ENCODE assay signal across 21 cellular contexts in the genomic region with DNA sequence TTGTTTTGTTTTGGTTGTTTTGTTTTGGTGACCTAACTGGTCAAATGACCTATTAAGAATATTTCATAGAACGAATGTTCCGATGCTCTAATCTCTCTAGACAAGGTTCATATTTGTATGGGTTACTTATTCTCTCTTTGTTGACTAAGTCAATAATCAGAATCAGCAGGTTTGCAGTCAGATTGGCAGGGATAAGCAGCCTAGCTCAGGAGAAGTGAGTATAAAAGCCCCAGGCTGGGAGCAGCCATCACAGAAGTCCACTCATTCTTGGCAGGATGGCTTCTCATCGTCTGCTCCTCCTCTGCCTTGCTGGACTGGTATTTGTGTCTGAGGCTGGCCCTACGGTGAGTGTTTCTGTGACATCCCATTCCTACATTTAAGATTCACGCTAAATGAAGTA. TPM values are rescaled to one million over a fixed set of nuclear protein-coding genes. Genes with fewer than 3 reads are reported as not detected.
"Had no signal": no experiment of that assay in that cellular context is flagged by ENCODE, and none has a peak within 500 bp of the region (broad histone marks: within the 10 kb centered on the region; RNA-seq: fewer than 3 reads in every experiment).

A gene (plus strand): TSS at position 250 of the 400 bp plus-strand sequence. CDS start 26 bp downstream, at position 276.

- H3K36me3 ChIP-seq: adrenal gland, lower lobe of right lung, upper lobe of left lung had no signal

- H3K36me3 Mint-ChIP-seq: mesothelial cell of epicardium; naive thymus-derived CD8-positive, alpha-beta T cell; stimulated activated effector memory CD8-positive, alpha-beta T cell treated with anti-CD3 and anti-CD28 coated beads, Interleukin-12 subunit alpha, Interleukin-12 subunit beta, amount 100 ng/mL, for 72 hours had no signal

- H3K4me3 Mint-ChIP-seq: activated B cell treated with CpG ODN at 0.5 μM for 24 hours; activated CD4-positive, alpha-beta T cell treated with anti-CD3 and anti-CD28 coated beads, Interleukin-2, amount 10 ng/mL, durations not matched to agents 24 days and 14 days; activated T-helper 1 cell treated with anti-CD3 and anti-CD28 coated beads, Interleukin-12 subunit alpha, Interleukin-12 subunit beta, Interleukin-2, Interleukin-4 antibody, amounts not matched to agents 30 ng/mL and 10 ng/mL and 1 ng/mL, durations not matched to agents 14 hours and 24 hours and 36 hours; mesothelial cell of epicardium; naive thymus-derived CD8-positive, alpha-beta T cell; stimulated activated effector memory CD8-positive, alpha-beta T cell treated with anti-CD3 and anti-CD28 coated beads, Interleukin-12 subunit alpha, Interleukin-12 subunit beta, amount 100 ng/mL, for 72 hours had no signal

- H3K27ac Mint-ChIP-seq: activated B cell treated with CpG ODN at 0.5 μM for 24 hours; activated CD4-positive, alpha-beta T cell treated with anti-CD3 and anti-CD28 coated beads, Interleukin-2, amount 10 ng/mL, durations not matched to agents 24 days and 14 days; activated T-helper 1 cell treated with anti-CD3 and anti-CD28 coated beads, Interleukin-12 subunit alpha, Interleukin-12 subunit beta, Interleukin-2, Interleukin-4 antibody, amounts not matched to agents 30 ng/mL and 10 ng/mL and 1 ng/mL, durations not matched to agents 14 hours and 24 hours and 36 hours; mesothelial cell of epicardium; stimulated activated effector memory CD8-positive, alpha-beta T cell treated with anti-CD3 and anti-CD28 coated beads, Interleukin-12 subunit alpha, Interleukin-12 subunit beta, amount 100 ng/mL, for 72 hours had no signal

- H3K27me3 Mint-ChIP-seq: activated B cell treated with CpG ODN at 0.5 μM for 24 hours had no signal

- H3K9me3 ChIP-seq: adrenal gland, lower lobe of right lung, upper lobe of left lung had no signal

- H3K27ac ChIP-seq: adrenal gland, coronary artery, lower lobe of right lung, skin epidermis, upper lobe of left lung had no signal

- H3K4me1 ChIP-seq: adrenal gland, lower lobe of right lung, upper lobe of left lung had no signal

- H3K4me1 Mint-ChIP-seq: activated B cell treated with CpG ODN at 0.5 μM for 24 hours; activated CD4-positive, alpha-beta T cell treated with anti-CD3 and anti-CD28 coated beads, Interleukin-2, amount 10 ng/mL, durations not matched to agents 24 days and 14 days; naive thymus-derived CD8-positive, alpha-beta T cell; stimulated activated effector memory CD8-positive, alpha-beta T cell treated with anti-CD3 and anti-CD28 coated beads, Interleukin-12 subunit alpha, Interleukin-12 subunit beta, amount 100 ng/mL, for 72 hours had no signal

- H3K9me3 Mint-ChIP-seq: activated B cell treated with CpG ODN at 0.5 μM for 24 hours; activated CD4-positive, alpha-beta T cell treated with anti-CD3 and anti-CD28 coated beads, Interleukin-2, amount 10 ng/mL, durations not matched to agents 24 days and 14 days; activated T-helper 1 cell treated with anti-CD3 and anti-CD28 coated beads, Interleukin-12 subunit alpha, Interleukin-12 subunit beta, Interleukin-2, Interleukin-4 antibody, amounts not matched to agents 30 ng/mL and 10 ng/mL and 1 ng/mL, durations not matched to agents 14 hours and 24 hours and 36 hours; naive thymus-derived CD8-positive, alpha-beta T cell had no signal

- DNase-seq: activated B cell treated with CpG ODN at 0.5 μM for 24 hours; activated CD4-positive, alpha-beta T cell treated with anti-CD3 and anti-CD28 coated beads, Interleukin-2, amount 10 ng/mL, durations not matched to agents 24 days and 14 days; activated naive CD4-positive, alpha-beta T cell treated with Interleukin-2 at 50 U/mL for 16 hours; adrenal gland; central memory CD4-positive, alpha-beta T cell; effector CD4-positive, alpha-beta T cell; lower lobe of right lung; naive thymus-derived CD8-positive, alpha-beta T cell; retina; substantia nigra had no signal

- ATAC-seq: lower lobe of right lung; naive thymus-derived CD8-positive, alpha-beta T cell; SK-N-SH treated with all-trans-retinoic acid at 6 μM for 48 hours; stimulated activated effector memory CD8-positive, alpha-beta T cell treated with anti-CD3 and anti-CD28 coated beads, Interleukin-12 subunit alpha, Interleukin-12 subunit beta, amount 100 ng/mL, for 72 hours had no signal

- H3K27me3 ChIP-seq: adrenal gland, upper lobe of left lung had no signal

- H3K4me3 ChIP-seq: adrenal gland, coronary artery, lower lobe of right lung, skin epidermis, upper lobe of left lung had no signal

RNA-seq across cellular contexts. Expression of the gene that starts here (rescaled TPM):
- total RNA-seq: activated B cell treated with CpG ODN at 0.5 μM for 24 hours; activated CD4-positive, alpha-beta T cell treated with anti-CD3 and anti-CD28 coated beads, Interleukin-2, amount 10 ng/mL, durations not matched to agents 24 days and 14 days; activated T-helper 1 cell treated with anti-CD3 and anti-CD28 coated beads, Interleukin-12 subunit alpha, Interleukin-12 subunit beta, Interleukin-2, Interleukin-4 antibody, amounts not matched to agents 30 ng/mL and 10 ng/mL and 1 ng/mL, durations not matched to agents 14 hours and 24 hours and 36 hours; fibroblast of lung; kidney epithelial cell; lower lobe of right lung; mesothelial cell of epicardium; naive thymus-derived CD8-positive, alpha-beta T cell; omental fat pad; T-helper 1 cell treated with Interleukin-12 subunit alpha and Interleukin-12 subunit beta and Interleukin-4 antibody, amounts not matched to agents 30 ng/mL and 1 ng/mL, for 36 hours had no signal
- polyA plus RNA-seq: fibroblast of lung; naive thymus-derived CD8-positive, alpha-beta T cell had no signal
